21 cellular contexts compared by ENCODE assay signal in genomic region chr2:43292297-43292696, GRCh38.
DNase-seq lines count a peak whose midpoint lies in the region; ATAC-seq, FAIRE-seq and TF ChIP-seq lines count a peak whose summit lies in the region.
"Had no signal": no experiment of that assay in that cellular context is flagged by ENCODE, and none has a peak within 500 bp of the region (broad histone marks: within the 10 kb centered on the region; RNA-seq: fewer than 3 reads in every experiment).

No MANE protein-coding gene starts in this region.

- CTCF ChIA-PET in IMR-90 (lab: Yijun Ruan, JAX) (no interaction called here), HepG2 (lab: Yijun Ruan, JAX; ENCODE audit: low intra/inter-chr PET ratio, low total read pairs) (no interaction called here), Caco-2 (lab: Charles Lee) (no interaction called here)

- 0 out of 2 replicates have a peak, but pooled peaks cover 2% of the 10 kb centered on the region for H3K36me3 ChIP-seq in IMR-90 (ENCODE audit: control insufficient read depth, insufficient read depth, low read length)
- H3K36me3 ChIP-seq in HepG2 (replicated peaks in 1 of 2; ENCODE audit: control insufficient read depth in 1 of 2, insufficient read depth in 2 of 2, low read length in 2 of 2), result peaks cover 0 to 13% of the 10 kb centered on the region in 2 experiments; a peak in 2 of 5 replicates
- no peaks in the 10 kb centered on the region for H3K36me3 ChIP-seq in thyroid gland
- peaks cover 8% of the 10 kb centered on the region for H3K36me3 ChIP-seq in Caco-2 (ENCODE audit: control insufficient read depth, insufficient read depth, low read length)

- no peaks in the 10 kb centered on the region for H3K9me3 ChIP-seq in IMR-90 (ENCODE audit: control insufficient read depth, insufficient read depth, low read length)
- no peaks in the 10 kb centered on the region for H3K9me3 ChIP-seq in HepG2 (ENCODE audit: low read length)
- no peaks in the 10 kb centered on the region for H3K9me3 ChIP-seq in thyroid gland
- no peaks in the 10 kb centered on the region for H3K9me3 ChIP-seq in Caco-2
- H3K9me3 ChIP-seq: MG63 had no signal

- peaks cover 6% of the 10 kb centered on the region for H3K9me1 ChIP-seq in IMR-90 (ENCODE audit: insufficient read depth, low read length)

- POLR2A ChIA-PET in IMR-90 (lab: Charles Lee; ENCODE audit: unreplicated experiment), result no interaction called here
- POLR2A ChIA-PET in HepG2 (lab: Yijun Ruan, JAX), result no interaction called here
- POLR2A ChIA-PET in Caco-2 (lab: Charles Lee), result no interaction called here

- H3K4me1 ChIP-seq in IMR-90 (ENCODE audit: control insufficient read depth, insufficient read depth, low read length) (peaks cover 8% of the 10 kb centered on the region), HepG2 (ENCODE audit: insufficient read depth, low read length) (peaks cover 54% of the 10 kb centered on the region), thyroid gland (peaks cover 14 to 27% of the 10 kb centered on the region in 2 donors), Caco-2 (peaks cover 16% of the 10 kb centered on the region)

- H3K18ac ChIP-seq in IMR-90 (ENCODE audit: low read depth, low read length), result no peak overlapping the region

- peak overlapping the region; percentile 13 for H3K27ac Mint-ChIP-seq in activated T-cell treated with anti-CD3 and anti-CD28 coated beads, Interleukin-2, amount 50 U/mL, for 72 hours
- no peak overlapping the region for H3K27ac Mint-ChIP-seq in activated T-cell treated with anti-CD3 and anti-CD28 coated beads, Interleukin-2, amount 50 U/mL, for 24 hours
- no peak overlapping the region for H3K27ac Mint-ChIP-seq in Caco-2 (ENCODE audit: unreplicated experiment)
- no peak overlapping the region for H3K27ac Mint-ChIP-seq in stimulated activated memory B cell treated with anti-CD40 and anti-IgM and Interleukin-4, amounts not matched to agents 10 μg/mL and 1 μg/mL and 100 μg/mL, for 72 hours
- H3K27ac Mint-ChIP-seq: B cell had no signal

- peak overlapping the region; percentile 61; the same call in 1 of the 2 replicates for H2BK20ac ChIP-seq in IMR-90 (ENCODE audit: low read depth, low read length)

- H3K27me3 Mint-ChIP-seq in activated T-cell treated with anti-CD3 and anti-CD28 coated beads, Interleukin-2, amount 50 U/mL, for 72 hours (ENCODE audit: low read depth), result no peaks in the 10 kb centered on the region
- no peaks in the 10 kb centered on the region for H3K27me3 Mint-ChIP-seq in activated T-cell treated with anti-CD3 and anti-CD28 coated beads, Interleukin-2, amount 50 U/mL, for 24 hours
- no peaks in the 10 kb centered on the region for H3K27me3 Mint-ChIP-seq in Caco-2 (ENCODE audit: insufficient read depth, unreplicated experiment)
- H3K27me3 Mint-ChIP-seq in stimulated activated memory B cell treated with anti-CD40 and anti-IgM and Interleukin-4, amounts not matched to agents 10 μg/mL and 1 μg/mL and 100 μg/mL, for 72 hours, result no peaks in the 10 kb centered on the region
- H3K27me3 Mint-ChIP-seq: B cell; CD4-positive, CD25-positive, alpha-beta regulatory T cell had no signal

- TF ChIP-seq POLR2A in IMR-90 (IDR thresholded peaks at IDR 0.05; ENCODE audit: low read depth, low read length), result no peak
- TF ChIP-seq POLR2A in HepG2 (IDR thresholded peaks at IDR 0.05; ENCODE audit: insufficient read depth in 1 of 2, low read depth in 2 of 2, low read length in 2 of 2), result no peak
- no peak for TF ChIP-seq POLR2A in thyroid gland (IDR thresholded peaks at IDR 0.05)

- FAIRE-seq in HepG2 (lab: Jason Lieb, UNC), result no peak
- FAIRE-seq: A204.1, GM12878 had no signal

- no TSS peak for BruUV-seq in IMR-90 (replicated peaks; lab: Mats Ljungman, UMichigan)
- BruUV-seq in HepG2 (replicated peaks; lab: Mats Ljungman, UMichigan), result no TSS peak
- BruUV-seq in Caco-2 (replicated peaks; lab: Mats Ljungman, UMichigan), result no TSS peak

- no peak overlapping the region for H2BK5ac ChIP-seq in IMR-90 (ENCODE audit: low read depth, low read length, poor library complexity, severe bottlenecking)

- H2AK9ac ChIP-seq in IMR-90 (replicated peaks; ENCODE audit: low read depth, low read length, poor library complexity), result no peak overlapping the region

- intact Hi-C loops in IMR-90 (cut with micrococcal nuclease), result no loop called here
- intact Hi-C loops in HepG2 (cut with micrococcal nuclease; ENCODE audit: unreplicated experiment), result loop anchor here (5.0 kb wide), 1 partner anchor 85 kb away; no protein-coding TSS in a partner anchor
- intact Hi-C loops in thyroid gland (cut with DNase I), result no loop called here
- intact Hi-C loops in Caco-2 (cut with micrococcal nuclease; ENCODE audit: unreplicated experiment), result no loop called here

- peaks cover 0 to 3% of the 10 kb centered on the region in 2 experiments; a peak in 1 of 4 replicates for H3K79me1 ChIP-seq in IMR-90 (ENCODE audit: low read depth in 1 of 2, low read length in 2 of 2)

- H3K27me3 ChIP-seq in IMR-90 (ENCODE audit: control insufficient read depth, insufficient read depth, low read length) (no peaks in the 10 kb centered on the region), HepG2 (ENCODE audit: control insufficient read depth in 1 of 2, insufficient read depth in 2 of 2, low read length in 2 of 2) (no peaks in the 10 kb centered on the region), thyroid gland (no peaks in the 10 kb centered on the region), Caco-2 (replicated peaks; ENCODE audit: control insufficient read depth, insufficient read depth, low read length) (no peaks in the 10 kb centered on the region)
- H3K27me3 ChIP-seq: MG63 had no signal

- H3K4me3 Mint-ChIP-seq in activated T-cell treated with anti-CD3 and anti-CD28 coated beads, Interleukin-2, amount 50 U/mL, for 72 hours, result no peak overlapping the region
- H3K4me3 Mint-ChIP-seq in activated T-cell treated with anti-CD3 and anti-CD28 coated beads, Interleukin-2, amount 50 U/mL, for 24 hours, result no peak overlapping the region
- no peak overlapping the region for H3K4me3 Mint-ChIP-seq in Caco-2 (ENCODE audit: unreplicated experiment)
- no peak overlapping the region for H3K4me3 Mint-ChIP-seq in stimulated activated memory B cell treated with anti-CD40 and anti-IgM and Interleukin-4, amounts not matched to agents 10 μg/mL and 1 μg/mL and 100 μg/mL, for 72 hours
- H3K4me3 Mint-ChIP-seq: B cell, H9 had no signal

- H3K4me2 ChIP-seq in IMR-90 (ENCODE audit: low read depth, low read length) (no peak overlapping the region), HepG2 (ENCODE audit: low read depth, low read length) (no peak overlapping the region)

- H4K8ac ChIP-seq in IMR-90 (ENCODE audit: low read depth in 2 of 2, low read length in 2 of 2), result peak overlapping the region in 1 of 2 experiments; percentile 5; a peak in 1 of 4 replicates

- H3K23ac ChIP-seq in IMR-90 (ENCODE audit: low read depth, low read length), result no peak overlapping the region

- H3K14ac ChIP-seq in IMR-90 (replicated peaks; ENCODE audit: low read depth, low read length), result 0 out of 2 replicates have a peak overlapping the region, but pooled peaks have one; percentile 8

- H4K5ac ChIP-seq in IMR-90 (ENCODE audit: low read depth, low read length), result no peak overlapping the region

- no peak overlapping the region for H3K56ac ChIP-seq in IMR-90 (ENCODE audit: extremely low read depth, insufficient read depth, low read length)

- H3K9ac ChIP-seq in IMR-90 (ENCODE audit: low read depth, low read length), result no peak overlapping the region
- H3K9ac ChIP-seq in HepG2 (ENCODE audit: insufficient read depth, low read depth, low read length), result no peak overlapping the region

- no peak for TF ChIP-seq CTCF in IMR-90 (conservative IDR thresholded peaks at IDR 0.05; ENCODE audit: low read depth, low read length)
- no peak for TF ChIP-seq CTCF in HepG2 (CRISPR knock-in tag; IDR thresholded peaks at IDR 0.05)
- TF ChIP-seq CTCF in thyroid gland (IDR thresholded peaks at IDR 0.05), result no peak
- TF ChIP-seq CTCF in Caco-2 (IDR thresholded peaks at IDR 0.05; ENCODE audit: insufficient read depth in 1 of 2, low read depth in 1 of 2, low read length in 1 of 2, severe bottlenecking in 1 of 2, unreplicated experiment in 1 of 2), result no peak

- no peaks in the 10 kb centered on the region for H3K79me2 ChIP-seq in HepG2 (ENCODE audit: insufficient read depth, low read length)

- H4K20me1 ChIP-seq in IMR-90 (ENCODE audit: insufficient read depth, low read length) (peaks cover 4% of the 10 kb centered on the region; the same call in 1 of the 2 replicates), HepG2 (ENCODE audit: insufficient read depth, low read length) (no peaks in the 10 kb centered on the region)

- DNase-seq in activated T-cell treated with anti-CD3 and anti-CD28 coated beads, Interleukin-2, amount 50 U/mL, for 72 hours, result no peak
- DNase-seq in activated T-cell treated with anti-CD3 and anti-CD28 coated beads, Interleukin-2, amount 50 U/mL, for 24 hours, result no peak
- DNase-seq in IMR-90, result no peak
- no peak for DNase-seq in HepG2 (ENCODE audit: low spot score)
- DNase-seq in thyroid gland, result no peak
- DNase-seq in Caco-2, result no peak
- DNase-seq in NCI-H345 (lab: John Stamatoyannopoulos, UW), result no peak
- DNase-seq: CD4-positive, CD25-positive, alpha-beta regulatory T cell; DMS79; H9; MG63; NCI-H1417; NCI-H187; NCI-H510A; SIG-M5 had no signal

- H3K9me3 Mint-ChIP-seq in activated T-cell treated with anti-CD3 and anti-CD28 coated beads, Interleukin-2, amount 50 U/mL, for 72 hours, result peaks cover 0 to 5% of the 10 kb centered on the region in 2 donors
- peaks cover 4% of the 10 kb centered on the region for H3K9me3 Mint-ChIP-seq in activated T-cell treated with anti-CD3 and anti-CD28 coated beads, Interleukin-2, amount 50 U/mL, for 24 hours
- H3K9me3 Mint-ChIP-seq in Caco-2 (ENCODE audit: unreplicated experiment), result peaks cover 10% of the 10 kb centered on the region
- H3K9me3 Mint-ChIP-seq in stimulated activated memory B cell treated with anti-CD40 and anti-IgM and Interleukin-4, amounts not matched to agents 10 μg/mL and 1 μg/mL and 100 μg/mL, for 72 hours, result no peaks in the 10 kb centered on the region

- peak overlapping the region; percentile 27; the same call in 1 of the 2 replicates for H2BK120ac ChIP-seq in IMR-90 (ENCODE audit: low read depth, low read length)

- H2AK5ac ChIP-seq in IMR-90 (ENCODE audit: low read depth, low read length), result peak overlapping the region; percentile 71; the same call in 1 of the 2 replicates

- H3K4me3 ChIP-seq in IMR-90 (ENCODE audit: insufficient read depth, low read depth, low read length) (no peak overlapping the region), HepG2 (replicated peaks in 1 of 3; ENCODE audit: insufficient read depth in 1 of 3, low read depth in 2 of 3, low read length in 3 of 3) (no peak overlapping the region), thyroid gland (replicated peaks in 1 of 3) (no peak overlapping the region), Caco-2 (ENCODE audit: low read depth, low read length) (no peak overlapping the region)
- H3K4me3 ChIP-seq: GM12878, MG63 had no signal

- no peak overlapping the region for H2BK15ac ChIP-seq in IMR-90 (ENCODE audit: low read depth, low read length)

- peaks cover 41% of the 10 kb centered on the region for H3K4me1 Mint-ChIP-seq in activated T-cell treated with anti-CD3 and anti-CD28 coated beads, Interleukin-2, amount 50 U/mL, for 72 hours (ENCODE audit: low read depth)
- H3K4me1 Mint-ChIP-seq in activated T-cell treated with anti-CD3 and anti-CD28 coated beads, Interleukin-2, amount 50 U/mL, for 24 hours (ENCODE audit: low read depth), result peaks cover 29% of the 10 kb centered on the region
- H3K4me1 Mint-ChIP-seq in Caco-2 (ENCODE audit: low read depth, unreplicated experiment), result peaks cover 16% of the 10 kb centered on the region
- H3K4me1 Mint-ChIP-seq in stimulated activated memory B cell treated with anti-CD40 and anti-IgM and Interleukin-4, amounts not matched to agents 10 μg/mL and 1 μg/mL and 100 μg/mL, for 72 hours, result peaks cover 15% of the 10 kb centered on the region
- H3K4me1 Mint-ChIP-seq: H9 had no signal

- peak overlapping the region; percentile 0; the same call in 1 of the 2 replicates for H4K91ac ChIP-seq in IMR-90 (ENCODE audit: insufficient read depth, low read depth, low read length)

- no CpG with 5 or more reads among the region's 1 CpG for WGBS in IMR-90 (ENCODE audit: extremely low coverage in 2 of 2, insufficient read length in 1 of 2), 2 experiments
- 100% methylated on average over 1 of the region's 1 CpG for WGBS in HepG2 (ENCODE audit: low lambda C conversion rate)
- 96 to 100% methylated on average over 1 of the region's 1 CpG for WGBS in thyroid gland, 2 donors

- TF ChIP-seq RAD21 in IMR-90 (IDR thresholded peaks at IDR 0.05; ENCODE audit: low read length) (no peak), HepG2 (CRISPR knock-in tag; IDR thresholded peaks at IDR 0.05) (no peak)

- peaks cover 21 to 37% of the 10 kb centered on the region in 2 donors for H3K36me3 Mint-ChIP-seq in activated T-cell treated with anti-CD3 and anti-CD28 coated beads, Interleukin-2, amount 50 U/mL, for 72 hours (ENCODE audit: insufficient read depth in 2 of 2)
- peaks cover 64% of the 10 kb centered on the region for H3K36me3 Mint-ChIP-seq in activated T-cell treated with anti-CD3 and anti-CD28 coated beads, Interleukin-2, amount 50 U/mL, for 24 hours (ENCODE audit: low read depth)
- H3K36me3 Mint-ChIP-seq in Caco-2 (ENCODE audit: insufficient read depth, unreplicated experiment), result peaks cover 8% of the 10 kb centered on the region
- H3K36me3 Mint-ChIP-seq in stimulated activated memory B cell treated with anti-CD40 and anti-IgM and Interleukin-4, amounts not matched to agents 10 μg/mL and 1 μg/mL and 100 μg/mL, for 72 hours, result peaks cover 62% of the 10 kb centered on the region

- dilution Hi-C loops in IMR-90 (cut with HindIII; ENCODE audit: low sequenced_read_pairs, unreplicated experiment), result no loop called here

- H2AFZ ChIP-seq in IMR-90 (replicated peaks; ENCODE audit: low read length, poor library complexity), result no peak overlapping the region
- no peak overlapping the region for H2AFZ ChIP-seq in HepG2 (ENCODE audit: low read length)

- in situ Hi-C loops in IMR-90 (cut with MboI; ENCODE audit: low sequenced_read_pairs) (no loop called here), HepG2 (cut with HindIII; ENCODE audit: extremely low pct_ligation_motif_present, low pct_unique_long_range_greater_than_20kb) (no loop called here)

- ATAC-seq in activated T-cell treated with anti-CD3 and anti-CD28 coated beads, Interleukin-2, amount 50 U/mL, for 72 hours (replicated peaks in 1 of 2), result no peak
- ATAC-seq in IMR-90 (ENCODE audit: low read depth) (no peak), HepG2 (no peak)
- no peak for ATAC-seq in stimulated activated memory B cell treated with anti-CD40 and anti-IgM and Interleukin-4, amounts not matched to agents 10 μg/mL and 1 μg/mL and 100 μg/mL, for 72 hours
- ATAC-seq: GM12878, Panc1, SK-N-SH treated with all-trans-retinoic acid at 6 μM for 48 hours had no signal

- TF ChIP-seq EP300 in HepG2 (IDR thresholded peaks at IDR 0.05; ENCODE audit: low read depth in 2 of 2, low read length in 2 of 2) (no peak), HepG2 (CRISPR knock-in tag; IDR thresholded peaks at IDR 0.05; ENCODE audit: borderline replicate concordance) (no peak)

- peak overlapping the region; percentile 65; the same call in 1 of the 2 replicates for H3K4ac ChIP-seq in IMR-90 (ENCODE audit: low read depth, low read length)

- H3K27ac ChIP-seq in IMR-90 (ENCODE audit: insufficient read depth, low read length) (no peak overlapping the region), HepG2 (ENCODE audit: extremely low read length, insufficient read depth, low read length) (peak overlapping the region; percentile 82), thyroid gland (peak overlapping the region in 2 of 3 donors; percentile 77 to 90)
